ENCODE assay signal across 6 cellular contexts in genomic region chr15:75332093-75332492, GRCh38. TPM values are rescaled to one million over a fixed set of nuclear protein-coding genes. Genes with fewer than 3 reads are reported as not detected.
"Had no signal": no experiment of that assay in that cellular context is flagged by ENCODE, and none has a peak within 500 bp of the region (broad histone marks: within the 10 kb centered on the region; RNA-seq: fewer than 3 reads in every experiment).

No MANE protein-coding gene starts in this region.

RNA-seq across cellular contexts. Expression of gene GOLGA6D, which starts 49.5 kb away (rescaled TPM):
- total RNA-seq: LHCN-M2, MCF 10A, PC-3, Peyer's patch, Right ventricle myocardium superior, SJSA1 had no signal
